Comparison of ENCODE assay signal across 1 cellular context in genomic region chr3:88000853-88001252, GRCh38.
TF ChIP-seq lines count a peak whose summit lies in the region.

No MANE protein-coding gene starts in this region.

TF ChIP-seq in H1, 55 proteins besides CTCF, POLR2A, EP300 and RAD21:
- TF ChIP-seq SAP30 (IDR thresholded peaks at IDR 0.05; ENCODE audit: insufficient read depth, insufficient replicate concordance, low read length) (no peak), NRF1 (IDR thresholded peaks at IDR 0.05; ENCODE audit: low read depth, low read length) (peak; percentile 32)
TF ChIP-seq in H1: peak in this region for 1.
